1 cellular context compared by ENCODE assay signal in genomic region chr20:1417273-1417672, GRCh38.
A peak's percentile ranks its signal among the peaks of the same experiment; 100 is the strongest.
TF ChIP-seq lines count a peak whose summit lies in the region.

No MANE protein-coding gene starts in this region.

TF ChIP-seq in HepG2, 621 proteins besides CTCF, POLR2A, EP300 and RAD21 (continued from another document):
- TF ChIP-seq PRDM10 (CRISPR knock-in tag; IDR thresholded peaks at IDR 0.05; ENCODE audit: low read depth) (peak; percentile 77; the same call in 1 of the 2 replicates), SAP130 (CRISPR knock-in tag; IDR thresholded peaks at IDR 0.05; ENCODE audit: low read depth) (peak; percentile 35; the same call in 1 of the 2 replicates), FOSL2 (CRISPR knock-in tag; IDR thresholded peaks at IDR 0.05) (peak; percentile 51; the same call in 1 of the 2 replicates)
TF ChIP-seq in HepG2: peak in this region for 3.
